ENCODE assay signal across 9 cellular contexts in the genomic region with DNA sequence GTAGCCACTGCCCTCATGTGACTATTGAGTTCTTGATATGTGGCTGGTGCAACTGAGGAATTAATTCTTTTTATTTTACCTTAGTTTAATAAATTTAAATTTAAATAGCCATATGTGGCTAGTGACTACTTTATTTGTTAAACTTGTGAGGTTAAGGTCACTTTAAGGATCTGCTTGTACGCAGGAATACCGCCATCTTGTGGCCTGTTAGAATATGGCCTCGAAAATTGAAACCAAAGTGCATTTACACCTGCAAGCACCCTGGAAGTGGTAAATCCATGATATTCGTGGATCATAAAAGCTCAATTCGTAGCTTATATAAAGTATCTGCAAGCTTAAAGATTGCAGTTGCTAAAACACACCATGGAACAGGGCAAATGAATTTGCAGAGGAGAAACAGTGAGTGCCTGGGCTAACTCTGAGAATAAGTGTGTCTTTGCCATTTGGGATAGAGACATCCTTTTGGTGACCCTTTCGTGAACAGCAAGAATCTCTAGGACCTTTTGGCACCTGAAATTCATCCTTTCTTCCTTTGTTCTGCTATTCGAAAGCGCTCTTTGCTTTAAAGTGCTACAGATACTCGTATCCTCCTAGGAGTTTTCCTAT. TPM values are rescaled to one million over a fixed set of nuclear protein-coding genes. Genes with fewer than 3 reads are reported as not detected.
DNase-seq lines count a peak whose midpoint lies in the region; ATAC-seq and TF ChIP-seq lines count a peak whose summit lies in the region.
"Had no signal": no experiment of that assay in that cellular context is flagged by ENCODE, and none has a peak within 500 bp of the region (broad histone marks: within the 10 kb centered on the region; RNA-seq: fewer than 3 reads in every experiment).

No MANE protein-coding gene starts in this region.

- DNase-seq in NCI-H1092 treated with DMSO at 0.1 percent for 48 hours (lab: John Stamatoyannopoulos, UW) (peak; percentile 40), NCI-H1092 (lab: John Stamatoyannopoulos, UW) (no peak), Panc1 (ENCODE audit: low read depth, low spot score) (peak; percentile 32), epithelial cell of esophagus (ENCODE audit: low read depth) (peak; percentile 64), neuronal stem cell (ENCODE audit: low spot score) (peak; percentile 56)

- no peak overlapping the region for H3K4ac ChIP-seq in neuronal stem cell (ENCODE audit: low read length)

- no peak overlapping the region for H3K4me2 ChIP-seq in neuronal stem cell (ENCODE audit: insufficient read depth, low read length, poor library complexity, severe bottlenecking)
- H3K4me2 ChIP-seq: BLaER1 treated with 17β-estradiol and CSF1 and Interleukin-3, amounts not matched to agents 10 nM and 100 nM had no signal

- no peak overlapping the region for H3K14ac ChIP-seq in neuronal stem cell (ENCODE audit: low read length)

- H4K8ac ChIP-seq in neuronal stem cell (ENCODE audit: low read depth, low read length) = no peak overlapping the region

- no peak overlapping the region for H2BK12ac ChIP-seq in neuronal stem cell (ENCODE audit: low read length)

- H3K9me3 ChIP-seq in Panc1 (ENCODE audit: control insufficient read depth, insufficient read depth, low read depth, low read length) (no peaks in the 10 kb centered on the region), neuronal stem cell (replicated peaks in 1 of 2; ENCODE audit: control insufficient read depth in 2 of 2, insufficient read depth in 1 of 2, low read depth in 1 of 2, low read length in 2 of 2) (no peaks in the 10 kb centered on the region)
- H3K9me3 ChIP-seq: BLaER1 treated with 17β-estradiol and CSF1 and Interleukin-3, amounts not matched to agents 10 nM and 100 nM had no signal

- H3K4me1 ChIP-seq in Panc1 (ENCODE audit: control insufficient read depth, insufficient read depth, low read length) = no peaks in the 10 kb centered on the region
- H3K4me1 ChIP-seq in neuronal stem cell (ENCODE audit: control insufficient read depth in 2 of 2, insufficient read depth in 1 of 2, low read depth in 1 of 2, low read length in 2 of 2) = no peaks in the 10 kb centered on the region
- H3K4me1 ChIP-seq: BLaER1 treated with 17β-estradiol and CSF1 and Interleukin-3, amounts not matched to agents 10 nM and 100 nM had no signal

- no CpG with 5 or more reads among the region's 9 CpGs for WGBS in neuronal stem cell (ENCODE audit: extremely low coverage in 2 of 2, insufficient read length in 2 of 2, insufficient replicate concordance in 1 of 2), 2 donors

- no TSS peak for BruUV-seq in Panc1 (replicated peaks; lab: Mats Ljungman, UMichigan)

- no peak overlapping the region for H2AFZ ChIP-seq in neuronal stem cell (ENCODE audit: low read length)

- H3K23ac ChIP-seq in neuronal stem cell (ENCODE audit: low read depth, low read length, poor library complexity) = no peak overlapping the region

- no peak overlapping the region for H3K4me3 ChIP-seq in Panc1 (ENCODE audit: low read depth in 2 of 2, low read length in 2 of 2)
- H3K4me3 ChIP-seq in epithelial cell of esophagus (ENCODE audit: low read length) = no peak overlapping the region
- H3K4me3 ChIP-seq in neuronal stem cell (ENCODE audit: low read length in 2 of 2) = no peak overlapping the region
- H3K4me3 ChIP-seq: BLaER1 treated with 17β-estradiol and CSF1 and Interleukin-3, amounts not matched to agents 10 nM and 100 nM had no signal

- intact Hi-C loops in Panc1 (cut with micrococcal nuclease; ENCODE audit: unreplicated experiment) = loop anchor here (5.0 kb wide), 2 partner anchors 177 to 227 kb away; no protein-coding TSS in a partner anchor

- no peak overlapping the region for H2BK15ac ChIP-seq in neuronal stem cell (ENCODE audit: low read length)

- no peak overlapping the region for H3K18ac ChIP-seq in neuronal stem cell (ENCODE audit: low read length)

- no peaks in the 10 kb centered on the region for H3K36me3 ChIP-seq in Panc1 (ENCODE audit: control insufficient read depth, insufficient read depth, low read length)
- H3K36me3 ChIP-seq in neuronal stem cell (replicated peaks in 1 of 2; ENCODE audit: control insufficient read depth in 2 of 2, insufficient read depth in 2 of 2, low read length in 2 of 2) = no peaks in the 10 kb centered on the region
- H3K36me3 ChIP-seq: BLaER1 treated with 17β-estradiol and CSF1 and Interleukin-3, amounts not matched to agents 10 nM and 100 nM had no signal

- no peak overlapping the region for H4K91ac ChIP-seq in neuronal stem cell (ENCODE audit: low read depth, low read length, poor library complexity)

- CTCF ChIA-PET in Panc1 (lab: Charles Lee) = no interaction called here

- H3K9ac ChIP-seq in neuronal stem cell (ENCODE audit: low read depth, low read length, poor library complexity) = no peak overlapping the region
- H3K9ac ChIP-seq: BLaER1 treated with 17β-estradiol and CSF1 and Interleukin-3, amounts not matched to agents 10 nM and 100 nM had no signal

- ATAC-seq in GM18907 (IDR thresholded peaks at IDR 0.05; ENCODE audit: unreplicated experiment) = peak; percentile 81
- ATAC-seq in HG03469 (IDR thresholded peaks at IDR 0.05; ENCODE audit: unreplicated experiment) = peak; percentile 78
- ATAC-seq in Panc1 = no peak
- no peak for ATAC-seq in GM21576 (IDR thresholded peaks at IDR 0.05; ENCODE audit: unreplicated experiment)

- no peak overlapping the region for H2BK120ac ChIP-seq in neuronal stem cell (ENCODE audit: low read depth, low read length)

- H2BK5ac ChIP-seq in neuronal stem cell (ENCODE audit: low read length) = no peak overlapping the region

- no peaks in the 10 kb centered on the region for H3K79me1 ChIP-seq in neuronal stem cell (ENCODE audit: low read depth, low read length)

- in situ Hi-C loops in Panc1 (cut with HindIII; ENCODE audit: low pct_unique_long_range_greater_than_20kb, low sequenced_read_pairs) = no loop called here

- no peaks in the 10 kb centered on the region for H3K27me3 ChIP-seq in Panc1 (ENCODE audit: control insufficient read depth, insufficient read depth, low read length)
- no peaks in the 10 kb centered on the region for H3K27me3 ChIP-seq in neuronal stem cell (ENCODE audit: control insufficient read depth in 3 of 3, insufficient read depth in 3 of 3, low read depth in 1 of 3, low read length in 3 of 3)
- H3K27me3 ChIP-seq: BLaER1 treated with 17β-estradiol and CSF1 and Interleukin-3, amounts not matched to agents 10 nM and 100 nM had no signal

- POLR2A ChIA-PET in Panc1 (lab: Charles Lee) = no interaction called here

- no peak overlapping the region for H2AK5ac ChIP-seq in neuronal stem cell (ENCODE audit: low read depth, low read length)

- TF ChIP-seq CTCF in Panc1 (IDR thresholded peaks at IDR 0.05) = peak; percentile 82
- TF ChIP-seq CTCF in epithelial cell of esophagus (IDR thresholded peaks at IDR 0.05; ENCODE audit: insufficient read depth, low read depth, low read length, missing control alignments) = peak; percentile 70

- H3K27ac ChIP-seq in Panc1 (ENCODE audit: low read length) (no peak overlapping the region), neuronal stem cell (replicated peaks; ENCODE audit: low read length) (no peak overlapping the region)
- H3K27ac ChIP-seq: BLaER1 treated with 17β-estradiol and CSF1 and Interleukin-3, amounts not matched to agents 10 nM and 100 nM had no signal

RNA-seq across cellular contexts. Expression of gene REG3A, which starts 59.9 kb away (rescaled TPM):
- total RNA-seq in Panc1 (2021; ENCODE audit: unreplicated experiment) = not detected
- polyA plus RNA-seq in Panc1 (2012; ENCODE audit: insufficient read length) = not detected
- not detected for polyA plus RNA-seq in neuronal stem cell (2013, experiment 1 of 2)
- not detected for polyA plus RNA-seq in neuronal stem cell (2013, experiment 2 of 2)

Comparison
In these comparisons a context has a peak if more than half of its experiments do, and no peak if none do; other contexts are left out.
1. ATAC-seq: peak in GM18907 (single experiment) and HG03469 (single experiment); none in Panc1 (single experiment) and GM21576 (single experiment).